8 cellular contexts compared by ENCODE assay signal in the genomic region with DNA sequence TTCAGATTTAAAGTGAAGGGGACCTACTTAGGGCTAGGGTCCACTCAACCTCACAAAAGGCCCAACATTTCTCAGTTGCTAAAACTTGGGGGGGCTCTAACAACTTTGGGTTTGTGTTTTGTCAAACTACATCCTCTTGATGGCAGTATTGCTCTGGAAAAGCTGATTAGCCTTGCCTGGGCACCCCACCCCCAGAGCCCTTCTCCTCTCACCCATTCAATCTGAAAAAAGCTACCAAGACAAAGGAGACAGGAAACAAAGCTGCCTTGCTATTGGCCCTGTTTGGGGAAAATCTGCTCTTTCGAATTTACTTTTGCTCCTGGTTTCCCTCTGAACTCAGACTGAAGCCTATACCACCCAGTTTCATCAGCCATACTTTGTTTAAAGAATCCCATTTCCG.
DNase-seq lines count a peak whose midpoint lies in the region; ATAC-seq and TF ChIP-seq lines count a peak whose summit lies in the region.

No MANE protein-coding gene starts in this region.

- no peaks in the 10 kb centered on the region for H3K9me3 ChIP-seq in mesodermal cell (ENCODE audit: control insufficient read depth, low read length)

- H3K4me3 ChIP-seq in mesodermal cell (ENCODE audit: extremely low read depth, insufficient read depth, low read length, poor library complexity, severe bottlenecking), result peak overlapping the region; percentile 45

- WGBS in mesodermal cell (ENCODE audit: insufficient coverage in 2 of 2), 2 experiments, result no CpG with 5 or more reads among the region's 2 CpGs

- ATAC-seq in GM18498 (IDR thresholded peaks at IDR 0.05; ENCODE audit: unreplicated experiment) (peak; percentile 50), HG02798 (IDR thresholded peaks at IDR 0.05; ENCODE audit: poor library complexity, unreplicated experiment) (peak; percentile 63)

- peak overlapping the region; percentile 59 for H3K27ac ChIP-seq in mesodermal cell (ENCODE audit: low read depth, low read length, severe bottlenecking)

- H3K4me1 ChIP-seq in mesodermal cell (ENCODE audit: control insufficient read depth, insufficient read depth, low read length, poor library complexity, severe bottlenecking), result peaks cover 8% of the 10 kb centered on the region

- peak; percentile 8 for TF ChIP-seq CTCF in AG09319 (IDR thresholded peaks at IDR 0.05; ENCODE audit: low read depth, low read length)

- DNase-seq in AG09319 (ENCODE audit: extremely low read depth, low read depth) (no peak), NCI-H128 (lab: John Stamatoyannopoulos, UW; ENCODE audit: unreplicated experiment) (peak; percentile 9), AG08396 (ENCODE audit: low spot score) (no peak), activated gamma-delta T cell (lab: John Stamatoyannopoulos, UW) (no peak)
- peak; percentile 24 for DNase-seq in activated naive CD4-positive, alpha-beta T cell treated with Interleukin-2 at 50 U/mL for 16 hours

- peaks cover 14% of the 10 kb centered on the region for H3K36me3 ChIP-seq in mesodermal cell (ENCODE audit: control insufficient read depth, insufficient read depth, low read length)

Comparison
In these comparisons a context has a peak if more than half of its experiments do, and no peak if none do; other contexts are left out.
1. DNase-seq: peak in NCI-H128 (single experiment) and activated naive CD4-positive, alpha-beta T cell treated with Interleukin-2 at 50 U/mL for 16 hours (single experiment); none in AG09319 (single experiment), AG08396 (single experiment) and activated gamma-delta T cell (single experiment).